ENCODE assay signal across 8 cellular contexts in the genomic region with DNA sequence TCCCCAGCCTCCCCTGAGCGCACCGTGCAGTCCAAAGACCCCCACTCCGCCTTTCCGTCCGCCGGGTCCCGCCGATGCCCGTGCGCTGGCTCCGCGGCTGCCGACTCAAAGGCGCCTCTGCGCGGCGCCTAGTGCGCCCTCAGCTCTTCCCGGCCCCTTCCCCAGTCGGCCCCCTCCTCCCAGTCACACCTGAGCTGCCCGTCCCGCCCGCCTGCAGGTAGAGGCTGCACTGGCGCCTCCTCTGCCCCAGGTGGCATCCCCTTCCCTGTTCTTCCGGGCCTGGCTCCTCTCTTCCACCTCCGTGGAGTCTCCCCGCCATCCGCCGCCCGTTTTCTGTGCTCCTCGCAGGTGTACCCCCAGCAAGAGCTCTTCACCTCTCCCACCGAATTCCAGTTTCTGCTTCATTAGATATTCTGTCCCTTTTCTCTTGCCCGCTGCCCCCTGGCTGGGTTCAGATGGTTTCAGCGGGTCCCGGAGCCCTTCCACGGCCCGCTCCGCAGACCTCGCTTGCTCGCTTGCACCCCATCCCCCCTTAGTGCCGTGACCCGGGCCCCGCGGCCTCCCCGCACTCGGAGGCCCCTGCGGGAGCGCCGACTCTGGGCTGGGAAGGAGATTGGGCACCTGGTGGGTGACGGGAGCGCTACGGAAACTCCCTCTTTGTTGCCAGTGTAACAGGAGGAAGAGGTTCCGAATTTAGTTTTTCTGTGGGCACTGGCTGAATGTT. TPM values are rescaled to one million over a fixed set of nuclear protein-coding genes. Genes with fewer than 3 reads are reported as not detected.
DNase-seq lines count a peak whose midpoint lies in the region; ATAC-seq, FAIRE-seq and TF ChIP-seq lines count a peak whose summit lies in the region.

No MANE protein-coding gene starts in this region.

- H3K27ac ChIP-seq in caudate nucleus (ENCODE audit: low read depth, low read length) (peak overlapping the region; percentile 86), kidney (ENCODE audit: low read depth in 2 of 2, low read length in 2 of 2) (peak overlapping the region; percentile 83 to 87)

- H3K9me3 ChIP-seq in kidney (ENCODE audit: control insufficient read depth in 1 of 2, low read length in 2 of 2), result no peaks in the 10 kb centered on the region

- no peak for FAIRE-seq in kidney (lab: Jason Lieb, UNC)

- intact Hi-C loops in kidney (cut with DNase I), result no loop called here

- H3K9ac ChIP-seq in kidney (ENCODE audit: low read length in 2 of 2), result peak overlapping the region; percentile 58 to 64

- ATAC-seq in GM18870 (IDR thresholded peaks at IDR 0.05; ENCODE audit: unreplicated experiment), result no peak

- no peaks in the 10 kb centered on the region for H3K36me3 ChIP-seq in kidney (ENCODE audit: control insufficient read depth in 1 of 2, insufficient read depth in 2 of 2, low read length in 2 of 2)

- DNase-seq in GDM1 (lab: John Stamatoyannopoulos, UW) (peak; percentile 20), HFF-Myc (ENCODE audit: extremely low read depth, low read depth) (no peak), NCI-H1105 (lab: John Stamatoyannopoulos, UW) (peak; percentile 64), caudate nucleus (lab: John Stamatoyannopoulos, UW) (peak in 55 of 61 donors; percentile 7 to 81 (median 57)), kidney (peak; percentile 90)
- DNase-seq in stimulated activated CD4-positive, alpha-beta T cell treated with anti-CD3 and anti-CD28 coated beads, Interleukin-12 subunit alpha, Interleukin-12 subunit beta, amount 100 ng/mL, for 48 hours (ENCODE audit: low read depth in 2 of 3, low spot score in 1 of 3), result peak; percentile 8 to 12 (median 12)

- TF ChIP-seq CTCF in HFF-Myc (IDR thresholded peaks at IDR 0.05; ENCODE audit: low read depth, low read length, missing control alignments), result no peak
- no peak for TF ChIP-seq CTCF in WI38 (IDR thresholded peaks at IDR 0.05; ENCODE audit: low read depth, low read length)
- TF ChIP-seq CTCF in kidney (IDR thresholded peaks at IDR 0.05; ENCODE audit: borderline replicate concordance, extremely low read depth, insufficient read depth), result peak; percentile 23

- H3K4me3 ChIP-seq in HFF-Myc (replicated peaks; ENCODE audit: low read depth, low read length), result peak overlapping the region; percentile 61
- H3K4me3 ChIP-seq in WI38 (ENCODE audit: low read depth, low read length), result peak overlapping the region; percentile 81
- peak overlapping the region; percentile 78 to 87 for H3K4me3 ChIP-seq in kidney (ENCODE audit: low read length in 2 of 2)

- H3K4me1 ChIP-seq in kidney (ENCODE audit: control insufficient read depth in 1 of 2, insufficient read depth in 1 of 2, low read depth in 1 of 2, low read length in 2 of 2), result peaks cover 4 to 10% of the 10 kb centered on the region in 2 donors

RNA-seq across cellular contexts. Expression of a gene that starts 0.7 kb away (rescaled TPM):
- total RNA-seq in kidney, result 42.3 TPM
- 17.4 TPM for polyA plus RNA-seq in kidney (ENCODE audit: insufficient read depth, low read depth, low replicate concordance)
